ENCODE assay signal across 15 cellular contexts in the genomic region with DNA sequence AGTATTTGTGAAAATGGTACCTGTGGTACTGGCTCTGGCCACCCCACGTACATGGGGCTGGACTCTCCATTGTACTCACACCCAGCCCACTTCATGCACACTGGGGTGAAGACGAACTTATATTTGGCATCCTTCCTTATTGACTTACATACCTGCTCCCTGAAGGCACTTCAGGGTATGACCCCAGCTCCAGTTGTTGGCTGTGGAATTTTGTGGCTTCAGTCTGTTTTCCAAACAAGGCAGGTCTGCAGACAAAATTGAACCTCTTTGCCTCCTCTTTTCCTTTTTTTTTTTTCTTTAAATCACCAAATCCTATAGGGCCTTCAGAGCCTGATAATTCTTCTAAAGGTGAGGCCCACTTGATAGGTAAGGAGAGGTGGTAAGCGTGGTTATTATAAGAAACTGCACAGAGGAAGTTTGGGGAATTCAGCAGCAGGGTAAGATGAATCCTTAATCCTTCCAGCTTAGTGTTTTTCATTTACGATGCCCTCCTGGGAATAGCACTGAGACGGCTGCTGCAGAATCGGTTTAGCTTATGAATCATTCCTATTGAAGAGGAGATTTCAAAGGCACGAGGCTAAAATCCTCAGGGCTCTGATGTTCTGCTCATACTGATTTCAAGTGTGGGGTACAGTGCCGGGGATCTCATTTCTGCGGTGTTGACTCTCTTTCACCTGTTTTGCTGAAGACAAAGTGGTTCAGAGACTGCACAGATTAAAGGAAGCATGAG.
DNase-seq lines count a peak whose midpoint lies in the region; ATAC-seq, FAIRE-seq and TF ChIP-seq lines count a peak whose summit lies in the region.
"Had no signal": no experiment of that assay in that cellular context is flagged by ENCODE, and none has a peak within 500 bp of the region (broad histone marks: within the 10 kb centered on the region; RNA-seq: fewer than 3 reads in every experiment).

No MANE protein-coding gene starts in this region.

- H3K9me3 ChIP-seq in tibial artery, result no peaks in the 10 kb centered on the region
- H3K9me3 ChIP-seq: prostate gland had no signal

- ATAC-seq in HG02852 (IDR thresholded peaks at IDR 0.05; ENCODE audit: unreplicated experiment), result no peak
- ATAC-seq in GM21423 (IDR thresholded peaks at IDR 0.05; ENCODE audit: unreplicated experiment), result no peak
- ATAC-seq: activated T-cell treated with anti-CD3 and anti-CD28 coated beads, Interleukin-2, amount 50 U/mL, for 72 hours had no signal

- intact Hi-C loops in tibial artery (cut with DNase I; ENCODE audit: low total_unique reads), result no loop called here

- no peak overlapping the region for H3K27ac ChIP-seq in tibial artery
- H3K27ac ChIP-seq: prostate gland had no signal

- peak; percentile 8 for DNase-seq in NCI-H187 treated with DMSO at 0.1 percent for 48 hours (lab: John Stamatoyannopoulos, UW)
- DNase-seq in NCI-H187 (lab: John Stamatoyannopoulos, UW), result no peak
- peak; percentile 32 for DNase-seq in T1000 (lab: John Stamatoyannopoulos, UW)
- DNase-seq in fibroblast of the conjunctiva (ENCODE audit: low read depth), result peak; percentile 55
- DNase-seq in RCC 7860 (ENCODE audit: low spot score), result no peak
- DNase-seq in tibial artery, result no peak
- DNase-seq: activated CD4-positive, alpha-beta T cell treated with anti-CD3 and anti-CD28 coated beads, Interleukin-2, amount 50 U/mL, for 48 hours; activated T-cell treated with anti-CD3 and anti-CD28 coated beads, Interleukin-2, amount 50 U/mL, for 72 hours; COR-L47; NCI-H2081 had no signal

- H3K4me1 ChIP-seq in tibial artery, result no peaks in the 10 kb centered on the region
- H3K4me1 ChIP-seq: prostate gland had no signal

- H3K4me3 ChIP-seq in tibial artery, result no peak overlapping the region
- H3K4me3 ChIP-seq: prostate gland had no signal

- no peaks in the 10 kb centered on the region for H3K36me3 ChIP-seq in tibial artery
- H3K36me3 ChIP-seq: prostate gland had no signal

- FAIRE-seq in RCC 7860 (lab: Jason Lieb, UNC), result no peak
- FAIRE-seq: endothelial cell of umbilical vein, HTR-8/SVneo had no signal

- no peak for TF ChIP-seq CTCF in tibial artery (IDR thresholded peaks at IDR 0.05)

- no peaks in the 10 kb centered on the region for H3K27me3 ChIP-seq in tibial artery

Comparison
In these comparisons a context has a peak if more than half of its experiments do, and no peak if none do; other contexts are left out.
1. DNase-seq: peak in NCI-H187 treated with DMSO at 0.1 percent for 48 hours (single experiment), T1000 (single experiment) and fibroblast of the conjunctiva (single experiment); none in NCI-H187 (0 of 2), RCC 7860 (single experiment) and tibial artery (0 of 2).